9 cellular contexts compared by ENCODE assay signal in genomic region chr2:5696351-5696740, GRCh38. TPM values are rescaled to one million over a fixed set of nuclear protein-coding genes. Genes with fewer than 3 reads are reported as not detected.
A peak's percentile ranks its signal among the peaks of the same experiment; 100 is the strongest.
DNase-seq lines count a peak whose midpoint lies in the region; ATAC-seq and TF ChIP-seq lines count a peak whose summit lies in the region.
"Had no signal": no experiment of that assay in that cellular context is flagged by ENCODE, and none has a peak within 500 bp of the region (broad histone marks: within the 10 kb centered on the region; RNA-seq: fewer than 3 reads in every experiment).

No MANE protein-coding gene starts in this region.

- H3K27me3 ChIP-seq in SJSA1 (replicated peaks) (peaks cover 50% of the 10 kb centered on the region), iPS DF 6.9 (ENCODE audit: control insufficient read depth, insufficient read depth, low read length) (no peaks in the 10 kb centered on the region), stomach (peaks cover 36 to 99% (median 75%) of the 10 kb centered on the region in 3 donors)

- TF ChIP-seq POLR2A in stomach (IDR thresholded peaks at IDR 0.05): no peak

- DNase-seq in DMS153 (lab: John Stamatoyannopoulos, UW) (peak; percentile 11), DMS153 treated with DMSO at 0.1 percent for 48 hours (lab: John Stamatoyannopoulos, UW; ENCODE audit: unreplicated experiment) (no peak), SJSA1 (ENCODE audit: low read depth in 1 of 2, low spot score in 2 of 2) (no peak), iPS DF 6.9 (ENCODE audit: low read depth, low spot score) (no peak), stomach (no peak)
- DNase-seq in activated effector memory CD4-positive, alpha-beta T cell treated with anti-CD3 and anti-CD28 coated beads, Interleukin-2, amount 50 U/mL, for 16 hours: no peak

- WGBS in iPS DF 6.9 (ENCODE audit: insufficient coverage, insufficient read length): no CpG with 5 or more reads among the region's 49 CpGs
- WGBS in stomach, 5 donors: 2 to 6% (median 2%) methylated on average over 9 to 49 of the region's 49 CpGs

- H3K9me3 ChIP-seq in SJSA1 (replicated peaks): 0 out of 2 replicates have a peak, but pooled peaks cover 3% of the 10 kb centered on the region
- no peaks in the 10 kb centered on the region for H3K9me3 ChIP-seq in iPS DF 6.9 (ENCODE audit: control insufficient read depth, insufficient read depth, low read length)
- H3K9me3 ChIP-seq in stomach: no peaks in the 10 kb centered on the region

- ATAC-seq in HG03175 (IDR thresholded peaks at IDR 0.05; ENCODE audit: unreplicated experiment) (no peak), esophagus mucosa (no peak)
- ATAC-seq: sciatic nerve had no signal

- peaks cover 3% of the 10 kb centered on the region; the same call in 1 of the 2 replicates for H3K4me1 ChIP-seq in SJSA1 (replicated peaks)
- peaks cover 1% of the 10 kb centered on the region; the same call in 1 of the 2 replicates for H3K4me1 ChIP-seq in iPS DF 6.9 (ENCODE audit: control insufficient read depth, insufficient read depth, low read length)
- peaks cover 42 to 52% (median 47%) of the 10 kb centered on the region in 4 donors for H3K4me1 ChIP-seq in stomach

- peak overlapping the region; percentile 9; the same call in 1 of the 2 replicates for H3K4me3 ChIP-seq in SJSA1
- peak overlapping the region; percentile 84 for H3K4me3 ChIP-seq in iPS DF 6.9 (ENCODE audit: low read length)
- peak overlapping the region; percentile 36 to 55 (median 43) for H3K4me3 ChIP-seq in stomach

- intact Hi-C loops in stomach (cut with DNase I; ENCODE audit: low total_unique reads): no loop called here

- H3K36me3 ChIP-seq in SJSA1: no peaks in the 10 kb centered on the region
- H3K36me3 ChIP-seq in iPS DF 6.9 (ENCODE audit: control insufficient read depth, insufficient read depth, low read length): no peaks in the 10 kb centered on the region
- no peaks in the 10 kb centered on the region for H3K36me3 ChIP-seq in stomach

- H3K27ac ChIP-seq in SJSA1: no peak overlapping the region
- H3K27ac ChIP-seq in iPS DF 6.9 (ENCODE audit: low read length): no peak overlapping the region
- peak overlapping the region in 1 of 5 donors; percentile 19 for H3K27ac ChIP-seq in stomach

- TF ChIP-seq EP300 in stomach (IDR thresholded peaks at IDR 0.05): no peak

- no peak for TF ChIP-seq CTCF in stomach (IDR thresholded peaks at IDR 0.05)

RNA-seq across cellular contexts. Expression of gene SOX11, which starts 4.2 kb away (rescaled TPM):
- total RNA-seq in SJSA1 (2014; rRNA removed; shearing (Covaris generic)): 0.05 TPM in 1 of 2 replicates, not detected in the other
- total RNA-seq in stomach: 1 to 10 TPM in 1 of 5 donors, not detected in 4; 3.7 TPM
- polyA plus RNA-seq in stomach: under 1 TPM; 0.06 to 0.15 (median 0.08) TPM
- not detected for total RNA-seq in esophagus mucosa
- total RNA-seq: sciatic nerve had no signal

Comparison
In these comparisons a context has a peak if more than half of its experiments do, and no peak if none do; other contexts are left out.
1. H3K4me3 ChIP-seq: peak in every context shown above with its lines; median percentile 84 in iPS DF 6.9; 43 in stomach; 9 in SJSA1.